9 cellular contexts compared by ENCODE assay signal in genomic region chr14:22268875-22269274, GRCh38.
DNase-seq lines count a peak whose midpoint lies in the region; ATAC-seq and TF ChIP-seq lines count a peak whose summit lies in the region.
"Had no signal": no experiment of that assay in that cellular context is flagged by ENCODE, and none has a peak within 500 bp of the region (broad histone marks: within the 10 kb centered on the region; RNA-seq: fewer than 3 reads in every experiment).

No MANE protein-coding gene starts in this region.

- H3K4me3 Mint-ChIP-seq in activated CD4-positive, alpha-beta T cell treated with anti-CD3 and anti-CD28 coated beads for 36 hours: peak overlapping the region; percentile 56
- no peak overlapping the region for H3K4me3 Mint-ChIP-seq in osteocyte (ENCODE audit: unreplicated experiment)

- ATAC-seq in activated CD4-positive, alpha-beta T cell treated with anti-CD3 and anti-CD28 coated beads for 36 hours: peak; percentile 49
- ATAC-seq in HG02763 (IDR thresholded peaks at IDR 0.05; ENCODE audit: unreplicated experiment): no peak
- ATAC-seq in GM18502 (IDR thresholded peaks at IDR 0.05; ENCODE audit: poor library complexity, unreplicated experiment): no peak

- no peak overlapping the region for H3K4me3 ChIP-seq in cardiac fibroblast (replicated peaks in 1 of 2; ENCODE audit: low read depth in 2 of 2, low read length in 2 of 2)
- H3K4me3 ChIP-seq: spleen had no signal

- POLR2A ChIA-PET in activated CD4-positive, alpha-beta T cell treated with anti-CD3 and anti-CD28 coated beads for 36 hours (lab: Charles Lee): no interaction called here

- TF ChIP-seq CTCF in cardiac fibroblast (IDR thresholded peaks at IDR 0.05; ENCODE audit: low read depth, low read length) (no peak), osteocyte (IDR thresholded peaks at IDR 0.05) (no peak)

- CTCF ChIA-PET in activated CD4-positive, alpha-beta T cell treated with anti-CD3 and anti-CD28 coated beads for 36 hours (lab: Charles Lee): interaction anchor here (0.8 kb wide), 1 partner anchor 43 kb away, joined by 3 read pairs; no protein-coding TSS in a partner anchor

- peaks cover 7% of the 10 kb centered on the region for H3K4me1 Mint-ChIP-seq in activated CD4-positive, alpha-beta T cell treated with anti-CD3 and anti-CD28 coated beads for 36 hours
- H3K4me1 Mint-ChIP-seq in osteocyte (ENCODE audit: unreplicated experiment): peaks cover 78% of the 10 kb centered on the region

- no peaks in the 10 kb centered on the region for H3K9me3 Mint-ChIP-seq in activated CD4-positive, alpha-beta T cell treated with anti-CD3 and anti-CD28 coated beads for 36 hours (ENCODE audit: low read depth)
- no peaks in the 10 kb centered on the region for H3K9me3 Mint-ChIP-seq in osteocyte (ENCODE audit: unreplicated experiment)

- H3K36me3 Mint-ChIP-seq in activated CD4-positive, alpha-beta T cell treated with anti-CD3 and anti-CD28 coated beads for 36 hours (ENCODE audit: low read depth): no peaks in the 10 kb centered on the region
- no peaks in the 10 kb centered on the region for H3K36me3 Mint-ChIP-seq in osteocyte (ENCODE audit: unreplicated experiment)

- peak overlapping the region; percentile 65 for H3K27ac Mint-ChIP-seq in activated CD4-positive, alpha-beta T cell treated with anti-CD3 and anti-CD28 coated beads for 36 hours
- peak overlapping the region; percentile 75 for H3K27ac Mint-ChIP-seq in osteocyte (ENCODE audit: unreplicated experiment)

- no peak for DNase-seq in activated CD4-positive, alpha-beta T cell treated with anti-CD3 and anti-CD28 coated beads for 36 hours
- no peak for DNase-seq in activated CD4-positive, alpha-beta T cell treated with anti-CD3 and anti-CD28 coated beads, Interleukin-2, amount 50 U/mL, for 1 hour
- DNase-seq in NCI-H460 (ENCODE audit: extremely low read depth, low read depth) (peak; percentile 8), cardiac fibroblast (ENCODE audit: low read depth in 2 of 2) (peak; percentile 4 to 41), osteocyte (ENCODE audit: extremely low spot score, unreplicated experiment) (no peak)
- no peak for DNase-seq in stimulated activated CD4-positive, alpha-beta T cell treated with anti-CD3 and anti-CD28 coated beads, Interleukin-4, amount 100 ng/mL, for 4 hours
- DNase-seq: spleen had no signal

- H3K27me3 Mint-ChIP-seq in activated CD4-positive, alpha-beta T cell treated with anti-CD3 and anti-CD28 coated beads for 36 hours: no peaks in the 10 kb centered on the region
- no peaks in the 10 kb centered on the region for H3K27me3 Mint-ChIP-seq in osteocyte (ENCODE audit: unreplicated experiment)

- intact Hi-C loops in activated CD4-positive, alpha-beta T cell treated with anti-CD3 and anti-CD28 coated beads for 36 hours (cut with DNase I, micrococcal nuclease): loop anchor here (5.0 kb wide), 2 partner anchors 37 to 42 kb away; no protein-coding TSS in a partner anchor

Comparison
In these comparisons a context has a peak if more than half of its experiments do, and no peak if none do; other contexts are left out.
1. DNase-seq: peak in NCI-H460 (single experiment) and cardiac fibroblast (2 of 2); none in activated CD4-positive, alpha-beta T cell treated with anti-CD3 and anti-CD28 coated beads for 36 hours (single experiment), activated CD4-positive, alpha-beta T cell treated with anti-CD3 and anti-CD28 coated beads, Interleukin-2, amount 50 U/mL, for 1 hour (single experiment), osteocyte (single experiment) and stimulated activated CD4-positive, alpha-beta T cell treated with anti-CD3 and anti-CD28 coated beads, Interleukin-4, amount 100 ng/mL, for 4 hours (0 of 2).